In genomic region chr7:17706734-17707133, GRCh38 we compare ENCODE assay signal across 8 cellular contexts.
DNase-seq lines count a peak whose midpoint lies in the region; ATAC-seq and TF ChIP-seq lines count a peak whose summit lies in the region.

No MANE protein-coding gene starts in this region.

- 12 to 15% methylated on average over 3 of the region's 3 CpGs for WGBS in upper lobe of left lung, 2 donors

- POLR2A ChIA-PET in HEK293T (lab: Yijun Ruan, JAX) = no interaction called here

- H3K27ac ChIP-seq in upper lobe of left lung = no peak overlapping the region

- no peaks in the 10 kb centered on the region for H3K36me3 ChIP-seq in upper lobe of left lung

- CTCF ChIA-PET in HEK293T (lab: Yijun Ruan, JAX) = interaction anchor here (0.6 to 1.2 kb wide), 7 partner anchors 20 to 1047 kb away, joined by 3 to 5 read pairs (median 3); no protein-coding TSS in a partner anchor

- ATAC-seq in upper lobe of left lung (ENCODE audit: low FRiP score in 2 of 2) = peak; percentile 58 to 61

- peak; percentile 34 for DNase-seq in stimulated activated CD4-positive, alpha-beta T cell treated with anti-CD3 and anti-CD28 coated beads, Interleukin-15, amount 100 ng/mL, for 24 hours
- no peak for DNase-seq in stimulated activated CD4-positive, alpha-beta T cell treated with anti-CD3 and anti-CD28 coated beads, Interleukin-12 subunit alpha, Interleukin-12 subunit beta, amount 100 ng/mL, for 4 hours
- peak; percentile 69 for DNase-seq in HEK293T (ENCODE audit: extremely low spot score)
- peak; percentile 60 for DNase-seq in NCI-H1092 treated with DMSO at 0.1 percent for 48 hours (lab: John Stamatoyannopoulos, UW)
- peak; percentile 45 for DNase-seq in SKM-1 treated with dmso at 0.1 percent for 144 hours (lab: John Stamatoyannopoulos, UW; ENCODE audit: unreplicated experiment)
- DNase-seq in effector CD4-positive, alpha-beta T cell = peak; percentile 6
- DNase-seq in medulla oblongata (ENCODE audit: extremely low spot score) = peak; percentile 78
- DNase-seq in upper lobe of left lung = peak in 1 of 2 donors; percentile 38

- peak; percentile 25 to 60 (median 38) for TF ChIP-seq CTCF in upper lobe of left lung (IDR thresholded peaks at IDR 0.05)

- H3K27me3 ChIP-seq in upper lobe of left lung = no peaks in the 10 kb centered on the region

- no peaks in the 10 kb centered on the region for H3K9me3 ChIP-seq in upper lobe of left lung

- no peak for TF ChIP-seq EP300 in upper lobe of left lung (IDR thresholded peaks at IDR 0.05)

- no peaks in the 10 kb centered on the region for H3K4me1 ChIP-seq in upper lobe of left lung

- no peak for TF ChIP-seq POLR2A in upper lobe of left lung (IDR thresholded peaks at IDR 0.05)

- no peak overlapping the region for H3K4me3 ChIP-seq in upper lobe of left lung

TF ChIP-seq in HEK293T, 16 proteins besides CTCF, POLR2A, EP300 and RAD21:
- TF ChIP-seq SUZ12 (IDR thresholded peaks at IDR 0.05) (no peak), ARNT (IDR thresholded peaks at IDR 0.05) (no peak), ZNF384 (IDR thresholded peaks at IDR 0.05) (no peak), L3MBTL2 (conservative IDR thresholded peaks at IDR 0.05) (no peak), ELF4 (IDR thresholded peaks at IDR 0.05) (no peak), BHLHE40 (IDR thresholded peaks at IDR 0.05; ENCODE audit: borderline replicate concordance) (no peak), FOXK2 (IDR thresholded peaks at IDR 0.05) (no peak), LEF1 (IDR thresholded peaks at IDR 0.05; ENCODE audit: borderline replicate concordance) (no peak), FOXA1 (IDR thresholded peaks at IDR 0.05) (no peak), CTBP1 (IDR thresholded peaks at IDR 0.05; ENCODE audit: borderline replicate concordance) (no peak), NFRKB (IDR thresholded peaks at IDR 0.05) (no peak), HDGF (IDR thresholded peaks at IDR 0.05; ENCODE audit: borderline replicate concordance) (no peak), TARDBP (IDR thresholded peaks at IDR 0.05) (no peak), FOXM1 (IDR thresholded peaks at IDR 0.05; ENCODE audit: borderline replicate concordance) (no peak), SP1 (IDR thresholded peaks at IDR 0.05) (no peak)
- TF ChIP-seq, protein P1, sequence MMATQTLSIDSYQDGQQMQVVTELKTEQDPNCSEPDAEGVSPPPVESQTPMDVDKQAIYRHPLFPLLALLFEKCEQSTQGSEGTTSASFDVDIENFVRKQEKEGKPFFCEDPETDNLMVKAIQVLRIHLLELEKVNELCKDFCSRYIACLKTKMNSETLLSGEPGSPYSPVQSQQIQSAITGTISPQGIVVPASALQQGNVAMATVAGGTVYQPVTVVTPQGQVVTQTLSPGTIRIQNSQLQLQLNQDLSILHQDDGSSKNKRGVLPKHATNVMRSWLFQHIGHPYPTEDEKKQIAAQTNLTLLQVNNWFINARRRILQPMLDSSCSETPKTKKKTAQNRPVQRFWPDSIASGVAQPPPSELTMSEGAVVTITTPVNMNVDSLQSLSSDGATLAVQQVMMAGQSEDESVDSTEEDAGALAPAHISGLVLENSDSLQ (IDR thresholded peaks at IDR 0.05) = no peak
